ENCODE assay signal across 11 cellular contexts in the genomic region with DNA sequence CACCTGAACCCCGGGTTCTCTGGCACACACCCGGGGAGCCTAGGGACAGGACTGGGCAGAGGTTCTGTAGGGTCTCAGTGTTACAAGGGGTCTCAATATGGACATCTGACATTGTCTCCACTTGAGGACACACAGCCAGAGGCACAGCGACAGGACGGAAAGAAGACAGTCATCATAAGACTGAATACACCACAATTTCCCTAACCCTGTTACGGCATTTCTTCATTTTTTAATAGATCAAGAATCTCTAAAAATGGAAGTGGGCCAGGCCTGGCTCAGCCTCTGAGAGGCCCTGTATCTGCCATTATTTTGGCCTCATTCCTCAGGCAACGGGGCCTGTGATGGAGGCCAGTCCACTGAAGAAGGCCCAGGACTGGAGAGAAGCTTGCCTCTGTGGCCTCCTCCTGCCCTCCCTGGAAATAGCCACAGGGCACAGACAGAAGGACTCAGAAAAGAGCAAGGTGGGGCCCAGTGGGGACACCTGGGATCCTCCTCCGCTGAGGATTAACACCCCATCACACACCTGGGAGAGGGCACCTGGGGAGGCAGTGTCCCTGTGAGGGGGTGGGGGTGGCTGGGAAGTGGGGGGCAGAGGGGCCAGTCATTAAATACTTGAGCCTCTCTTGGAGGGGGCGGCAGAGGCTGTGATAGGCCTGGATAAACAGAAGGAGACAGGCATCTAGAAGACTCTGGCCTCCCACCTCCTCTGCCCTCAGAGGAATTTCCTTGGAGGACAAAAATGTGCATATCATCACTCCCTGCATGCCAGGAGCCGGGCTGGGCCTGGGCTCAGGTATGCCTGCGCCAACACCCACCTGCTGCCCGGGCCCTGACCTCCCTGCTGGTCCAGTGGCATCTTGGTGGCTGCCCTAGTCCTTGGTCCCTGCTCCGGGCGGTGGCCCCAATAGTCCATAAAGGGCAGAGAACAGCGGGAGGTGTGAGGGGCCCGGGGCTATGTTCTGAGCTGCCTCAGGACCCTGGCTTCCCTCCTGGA. TPM values are rescaled to one million over a fixed set of nuclear protein-coding genes. Genes with fewer than 3 reads are reported as not detected.
DNase-seq lines count a peak whose midpoint lies in the region; ATAC-seq, FAIRE-seq and TF ChIP-seq lines count a peak whose summit lies in the region.
"Had no signal": no experiment of that assay in that cellular context is flagged by ENCODE, and none has a peak within 500 bp of the region (broad histone marks: within the 10 kb centered on the region; RNA-seq: fewer than 3 reads in every experiment).

No MANE protein-coding gene starts in this region.

- no peak for FAIRE-seq in D721Med (lab: Jason Lieb, UNC)

- no peaks in the 10 kb centered on the region for H3K27me3 Mint-ChIP-seq in T-helper 1 cell treated with Interleukin-12 subunit alpha and Interleukin-12 subunit beta and Interleukin-4 antibody, amounts not matched to agents 30 μg/mL and 1 μg/mL, for 36 hours (ENCODE audit: low read depth)
- no peaks in the 10 kb centered on the region for H3K27me3 Mint-ChIP-seq in IgD-negative memory B cell

- H3K4me3 Mint-ChIP-seq in T-helper 1 cell treated with Interleukin-12 subunit alpha and Interleukin-12 subunit beta and Interleukin-4 antibody, amounts not matched to agents 30 μg/mL and 1 μg/mL, for 36 hours = peak overlapping the region; percentile 34
- H3K4me3 Mint-ChIP-seq in IgD-negative memory B cell = peak overlapping the region; percentile 32 to 93 (median 77)

- whole genome bisulfite sequencing in mammary epithelial cell (ENCODE audit: low coverage, missing lambda C conversion rate) = 66% methylated on average over 11 of the region's 15 CpGs

- peak overlapping the region; percentile 9 for H3K4me2 ChIP-seq in mammary epithelial cell (ENCODE audit: insufficient read depth, low read depth, low read length)
- no peak overlapping the region for H3K4me2 ChIP-seq in neural cell (ENCODE audit: low read length)

- H3K36me3 ChIP-seq in mammary epithelial cell (ENCODE audit: insufficient read depth, low read length) = no peaks in the 10 kb centered on the region
- H3K36me3 ChIP-seq in neural cell (ENCODE audit: insufficient read depth, low read length) = no peaks in the 10 kb centered on the region
- H3K36me3 ChIP-seq: Peyer's patch had no signal

- peaks cover 40% of the 10 kb centered on the region for H3K36me3 Mint-ChIP-seq in T-helper 1 cell treated with Interleukin-12 subunit alpha and Interleukin-12 subunit beta and Interleukin-4 antibody, amounts not matched to agents 30 μg/mL and 1 μg/mL, for 36 hours (ENCODE audit: low read depth)
- peaks cover 3% of the 10 kb centered on the region for H3K36me3 Mint-ChIP-seq in IgD-negative memory B cell

- peaks cover 72% of the 10 kb centered on the region for H3K4me1 Mint-ChIP-seq in T-helper 1 cell treated with Interleukin-12 subunit alpha and Interleukin-12 subunit beta and Interleukin-4 antibody, amounts not matched to agents 30 μg/mL and 1 μg/mL, for 36 hours (ENCODE audit: low read depth)
- H3K4me1 Mint-ChIP-seq in IgD-negative memory B cell = peaks cover 32 to 63% (median 62%) of the 10 kb centered on the region in 3 donors

- no peaks in the 10 kb centered on the region for H3K9me3 Mint-ChIP-seq in T-helper 1 cell treated with Interleukin-12 subunit alpha and Interleukin-12 subunit beta and Interleukin-4 antibody, amounts not matched to agents 30 μg/mL and 1 μg/mL, for 36 hours
- H3K9me3 Mint-ChIP-seq in IgD-negative memory B cell = no peaks in the 10 kb centered on the region

- H2AFZ ChIP-seq in mammary epithelial cell (ENCODE audit: low read depth, low read length) (peak overlapping the region; percentile 43), neural cell (ENCODE audit: low read depth, low read length) (no peak overlapping the region)

- intact Hi-C loops in mammary epithelial cell (cut with micrococcal nuclease) = no loop called here

- H3K4me1 ChIP-seq in mammary epithelial cell (ENCODE audit: insufficient read depth, low read length) = peaks cover 22% of the 10 kb centered on the region

- ATAC-seq in GM21576 (IDR thresholded peaks at IDR 0.05; ENCODE audit: unreplicated experiment) = no peak

- H3K79me2 ChIP-seq in mammary epithelial cell (ENCODE audit: insufficient read depth, low read length) (no peaks in the 10 kb centered on the region), neural cell (replicated peaks; ENCODE audit: insufficient read depth, low read length) (no peaks in the 10 kb centered on the region)

- peak overlapping the region; percentile 62 for H3K27ac Mint-ChIP-seq in T-helper 1 cell treated with Interleukin-12 subunit alpha and Interleukin-12 subunit beta and Interleukin-4 antibody, amounts not matched to agents 30 μg/mL and 1 μg/mL, for 36 hours
- H3K27ac Mint-ChIP-seq in IgD-negative memory B cell = peak overlapping the region; percentile 50 to 96 (median 92)

- TF ChIP-seq CTCF in mammary epithelial cell (conservative IDR thresholded peaks at IDR 0.05 in 1 of 2, IDR thresholded peaks at IDR 0.05 in 1 of 2; ENCODE audit: extremely low read depth in 1 of 2, insufficient read depth in 1 of 2, low read depth in 1 of 2, low read length in 2 of 2) = no peak
- TF ChIP-seq CTCF in neural cell (IDR thresholded peaks at IDR 0.05; ENCODE audit: poor library complexity, severe bottlenecking) = no peak
- TF ChIP-seq CTCF in D721Med (IDR thresholded peaks at IDR 0.05; ENCODE audit: insufficient read depth, missing control alignments) = no peak

- no peaks in the 10 kb centered on the region for H3F3A ChIP-seq in neural cell (ENCODE audit: insufficient read depth, low read length, poor library complexity, severe bottlenecking)

- no peak overlapping the region for H3K4me3 ChIP-seq in mammary epithelial cell (replicated peaks in 1 of 3; ENCODE audit: insufficient read depth in 1 of 3, low read depth in 2 of 3, low read length in 3 of 3)
- H3K4me3 ChIP-seq in neural cell (ENCODE audit: low read length) = no peak overlapping the region

- no peak for TF ChIP-seq EP300 in neural cell (conservative IDR thresholded peaks at IDR 0.05; ENCODE audit: poor library complexity, severe bottlenecking)

- TF ChIP-seq RAD21 in neural cell (conservative IDR thresholded peaks at IDR 0.05) = no peak

- DNase-seq in T-helper 1 cell = no peak
- no peak for DNase-seq in mammary epithelial cell
- DNase-seq in NCI-H1105 treated with DMSO at 0.1 percent for 48 hours (lab: John Stamatoyannopoulos, UW) = no peak
- no peak for DNase-seq in D721Med (ENCODE audit: insufficient read length, low spot score)
- DNase-seq: foreskin melanocyte, NCI-H1417 treated with DMSO at 0.1 percent for 48 hours had no signal

- in situ Hi-C loops in mammary epithelial cell (cut with MboI; ENCODE audit: low sequenced_read_pairs in 2 of 2) = no loop called here

- H3K9me2 ChIP-seq in neural cell (ENCODE audit: insufficient read depth, low read length) = no peaks in the 10 kb centered on the region

- H4K20me1 ChIP-seq in mammary epithelial cell (ENCODE audit: insufficient read depth, low read length) = no peaks in the 10 kb centered on the region
- H4K20me1 ChIP-seq in neural cell (ENCODE audit: insufficient read depth) = no peaks in the 10 kb centered on the region

- no peak overlapping the region for H3K9ac ChIP-seq in mammary epithelial cell (ENCODE audit: insufficient read depth, low read length)
- peak overlapping the region; percentile 3 for H3K9ac ChIP-seq in neural cell (ENCODE audit: low read length)

- CTCF ChIA-PET in mammary epithelial cell (lab: Charles Lee; ENCODE audit: low non-redundant PET) = no interaction called here

- H3K27ac ChIP-seq in mammary epithelial cell (ENCODE audit: insufficient read depth, low read depth, low read length) = no peak overlapping the region
- H3K27ac ChIP-seq in neural cell (ENCODE audit: low read length) = no peak overlapping the region

- BruUV-seq in mammary epithelial cell (replicated peaks; lab: Mats Ljungman, UMichigan) = no TSS peak

- dilution Hi-C loops in mammary epithelial cell (cut with HindIII; ENCODE audit: low sequenced_read_pairs) = no loop called here

- H3K9me3 ChIP-seq in mammary epithelial cell (replicated peaks; ENCODE audit: insufficient read depth, low read length) (no peaks in the 10 kb centered on the region), neural cell (ENCODE audit: low read length) (no peaks in the 10 kb centered on the region)
- H3K9me3 ChIP-seq: Peyer's patch had no signal

- H3K27me3 ChIP-seq in mammary epithelial cell (ENCODE audit: insufficient read depth, low read length) (no peaks in the 10 kb centered on the region), neural cell (ENCODE audit: insufficient read depth, low read depth, low read length) (peaks cover 9% of the 10 kb centered on the region)
- H3K27me3 ChIP-seq: Peyer's patch had no signal

TF ChIP-seq in neural cell, 6 proteins besides CTCF, POLR2A, EP300 and RAD21 (continues in another document):
- TF ChIP-seq EZH2 (IDR thresholded peaks at IDR 0.05; ENCODE audit: borderline replicate concordance, insufficient read depth, low read length, poor library complexity, severe bottlenecking) (no peak), TAF1 (IDR thresholded peaks at IDR 0.05; ENCODE audit: low read depth) (no peak), SMC3 (conservative IDR thresholded peaks at IDR 0.05; ENCODE audit: poor library complexity) (no peak), POLR2AphosphoS5 (IDR thresholded peaks at IDR 0.05) (no peak)

RNA-seq across cellular contexts. Expression of a gene that starts 8.0 kb away (rescaled TPM):
- polyA plus RNA-seq in IgD-negative memory B cell = 65.5 TPM
- 10 to 100 TPM in 1 of 2 donors, under 1 TPM in 1; 0.49 to 20.2 TPM for total RNA-seq in mammary epithelial cell
- 0.10 TPM for polyA plus RNA-seq in mammary epithelial cell
- 0.62 TPM for polyA minus RNA-seq in mammary epithelial cell
- polyA plus RNA-seq in neural cell = 5.6 and 6.2 TPM in 2 replicates
- polyA minus RNA-seq in neural cell = 4.6 and 7.5 TPM in 2 replicates
